In genomic region chr1:190262538-190262937, GRCh38 we compare ENCODE assay signal across 37 cellular contexts.
"Had no signal": no experiment of that assay in that cellular context is flagged by ENCODE, and none has a peak within 500 bp of the region (broad histone marks: within the 10 kb centered on the region; RNA-seq: fewer than 3 reads in every experiment).

No MANE protein-coding gene starts in this region.

- H3K36me3 ChIP-seq: adrenal gland, brain microvascular endothelial cell, breast epithelium had no signal

- H3K4me1 Mint-ChIP-seq: activated B cell treated with CpG ODN at 0.5 μM for 24 hours; activated CD4-positive, alpha-beta T cell treated with anti-CD3 and anti-CD28 coated beads, Interleukin-2, amount 10 ng/mL, durations not matched to agents 24 days and 14 days; activated naive CD8-positive, alpha-beta T cell treated with anti-CD3 and anti-CD28 coated beads for 36 hours; activated T-helper 17 cell treated with anti-CD3 and anti-CD28 coated beads, Interleukin-2, amount 50 U/mL, for 72 hours had no signal

- H3K36me3 Mint-ChIP-seq: activated CD4-positive, alpha-beta memory T cell treated with anti-CD3 and anti-CD28 coated beads for 36 hours; activated naive CD8-positive, alpha-beta T cell treated with anti-CD3 and anti-CD28 coated beads for 36 hours had no signal

- H3K27ac Mint-ChIP-seq: activated B cell treated with CpG ODN at 0.5 μM for 24 hours; activated CD4-positive, alpha-beta memory T cell treated with anti-CD3 and anti-CD28 coated beads for 36 hours; activated CD4-positive, alpha-beta T cell treated with anti-CD3 and anti-CD28 coated beads, Interleukin-2, amount 10 ng/mL, durations not matched to agents 24 days and 14 days; activated CD8-positive, alpha-beta T cell treated with anti-CD3 and anti-CD28 coated beads for 36 hours; activated naive CD4-positive, alpha-beta T cell treated with anti-CD3 and anti-CD28 coated beads for 36 hours; activated naive CD4-positive, alpha-beta T cell treated with anti-CD3 and anti-CD28 coated beads, Interleukin-2, amount 50 U/mL, for 72 hours; activated naive CD8-positive, alpha-beta T cell treated with anti-CD3 and anti-CD28 coated beads for 36 hours; activated T-cell treated with anti-CD3 and anti-CD28 coated beads, Interleukin-2, amount 50 U/mL, for 72 hours; activated T-helper 1 cell treated with anti-CD3 and anti-CD28 coated beads, Interleukin-12 subunit alpha, Interleukin-12 subunit beta, Interleukin-2, Interleukin-4 antibody, amounts not matched to agents 30 ng/mL and 10 ng/mL and 1 ng/mL, durations not matched to agents 14 hours and 24 hours and 36 hours; activated T-helper 17 cell treated with anti-CD3 and anti-CD28 coated beads, Interleukin-2, amount 50 U/mL, for 72 hours; T-helper 1 cell treated with Interleukin-12 subunit alpha and Interleukin-12 subunit beta and Interleukin-4 antibody, amounts not matched to agents 30 μg/mL and 1 μg/mL, for 36 hours; T-helper 2 cell treated with Interferon-gamma antibody and Interleukin-4, amounts not matched to agents 5 μg/mL and 100 μg/mL, for 36 hours had no signal

- FAIRE-seq: astrocyte, TTC549 had no signal

- H3K4me3 ChIP-seq: adrenal gland, body of pancreas, breast epithelium had no signal

- DNase-seq: activated B cell treated with CpG ODN at 0.5 μM for 24 hours; activated CD4-positive, alpha-beta memory T cell treated with anti-CD3 and anti-CD28 coated beads for 36 hours; activated CD4-positive, alpha-beta T cell treated with anti-CD3 and anti-CD28 coated beads for 4 hours; activated CD4-positive, alpha-beta T cell treated with anti-CD3 and anti-CD28 coated beads, Interleukin-2, amount 10 ng/mL, durations not matched to agents 24 days and 14 days; activated CD4-positive, alpha-beta T cell treated with anti-CD3 and anti-CD28 coated beads, Interleukin-2, amount 50 U/mL, for 1 hour; activated CD4-positive, alpha-beta T cell treated with anti-CD3 and anti-CD28 coated beads, Interleukin-2, amount 50 U/mL, for 4 hours; activated CD4-positive, CD25-positive, alpha-beta regulatory T cell treated with anti-CD3 and anti-CD28 coated beads, Interleukin-2, amount 50 U/mL, for 72 hours; activated CD8-positive, alpha-beta memory T cell treated with anti-CD3 and anti-CD28 coated beads, Interleukin-2, amount 50 U/mL, for 4 hours; activated CD8-positive, alpha-beta T cell treated with anti-CD3 and anti-CD28 coated beads for 36 hours; activated effector memory CD4-positive, alpha-beta T cell treated with anti-CD3 and anti-CD28 coated beads, Interleukin-2, amount 50 U/mL, for 16 hours; activated gamma-delta T cell treated with Interleukin-2 at 50 U/mL for 16 hours; activated naive CD4-positive, alpha-beta T cell; activated naive CD4-positive, alpha-beta T cell treated with anti-CD3 and anti-CD28 coated beads for 36 hours; activated naive CD4-positive, alpha-beta T cell treated with anti-CD3 and anti-CD28 coated beads, Interleukin-2, amount 50 U/mL, for 16 hours; activated naive CD8-positive, alpha-beta T cell treated with anti-CD3 and anti-CD28 coated beads for 36 hours; activated T-cell treated with anti-CD3 and anti-CD28 coated beads for 4 hours; activated T-cell treated with anti-CD3 and anti-CD28 coated beads, Interleukin-2, amount 50 U/mL, for 1 hour; activated T-cell treated with anti-CD3 and anti-CD28 coated beads, Interleukin-2, amount 50 U/mL, for 4 hours; activated T-cell treated with anti-CD3 and anti-CD28 coated beads, Interleukin-2, amount 50 U/mL, for 72 hours; adrenal gland; amniotic stem cell; aorta; body of pancreas; brain microvascular endothelial cell; central memory CD4-positive, alpha-beta T cell; T-helper 1 cell; T-helper 2 cell; T-helper 9 cell had no signal

- H3K9me3 ChIP-seq: adrenal gland, body of pancreas, breast epithelium had no signal

- H3K4me3 Mint-ChIP-seq: activated B cell treated with CpG ODN at 0.5 μM for 24 hours; activated CD4-positive, alpha-beta memory T cell treated with anti-CD3 and anti-CD28 coated beads for 36 hours; activated CD4-positive, alpha-beta T cell treated with anti-CD3 and anti-CD28 coated beads, Interleukin-2, amount 10 ng/mL, durations not matched to agents 24 days and 14 days; activated CD8-positive, alpha-beta T cell treated with anti-CD3 and anti-CD28 coated beads for 36 hours; activated naive CD4-positive, alpha-beta T cell treated with anti-CD3 and anti-CD28 coated beads for 36 hours; activated naive CD8-positive, alpha-beta T cell treated with anti-CD3 and anti-CD28 coated beads for 36 hours; activated T-cell treated with anti-CD3 and anti-CD28 coated beads, Interleukin-2, amount 50 U/mL, for 4 hours; activated T-cell treated with anti-CD3 and anti-CD28 coated beads, Interleukin-2, amount 50 U/mL, for 72 hours; activated T-helper 1 cell treated with anti-CD3 and anti-CD28 coated beads, Interleukin-12 subunit alpha, Interleukin-12 subunit beta, Interleukin-2, Interleukin-4 antibody, amounts not matched to agents 30 ng/mL and 10 ng/mL and 1 ng/mL, durations not matched to agents 14 hours and 24 hours and 36 hours; activated T-helper 17 cell treated with anti-CD3 and anti-CD28 coated beads, Interleukin-2, amount 50 U/mL, for 72 hours; T-helper 1 cell treated with Interleukin-12 subunit alpha and Interleukin-12 subunit beta and Interleukin-4 antibody, amounts not matched to agents 30 μg/mL and 1 μg/mL, for 36 hours; T-helper 2 cell treated with Interferon-gamma antibody and Interleukin-4, amounts not matched to agents 5 μg/mL and 100 μg/mL, for 36 hours had no signal

- H3K27me3 Mint-ChIP-seq: activated B cell treated with CpG ODN at 0.5 μM for 24 hours; activated CD4-positive, alpha-beta memory T cell treated with anti-CD3 and anti-CD28 coated beads for 36 hours; activated CD4-positive, alpha-beta T cell treated with anti-CD3 and anti-CD28 coated beads, Interleukin-2, amount 10 ng/mL, durations not matched to agents 24 days and 14 days; activated CD8-positive, alpha-beta T cell treated with anti-CD3 and anti-CD28 coated beads for 36 hours; activated naive CD8-positive, alpha-beta T cell treated with anti-CD3 and anti-CD28 coated beads for 36 hours; activated T-helper 17 cell treated with anti-CD3 and anti-CD28 coated beads, Interleukin-2, amount 50 U/mL, for 72 hours had no signal

- H3K9me3 Mint-ChIP-seq: activated CD4-positive, alpha-beta T cell treated with anti-CD3 and anti-CD28 coated beads, Interleukin-2, amount 10 ng/mL, durations not matched to agents 24 days and 14 days; activated T-cell treated with anti-CD3 and anti-CD28 coated beads, Interleukin-2, amount 50 U/mL, for 4 hours had no signal

- H3K27me3 ChIP-seq: adrenal gland, body of pancreas, brain microvascular endothelial cell, breast epithelium had no signal

- H3K27ac ChIP-seq: adrenal gland, body of pancreas, brain microvascular endothelial cell, breast epithelium, VCaP had no signal

- H3K4me1 ChIP-seq: adrenal gland, body of pancreas, breast epithelium had no signal
